31 cellular contexts compared by ENCODE assay signal in the genomic region with DNA sequence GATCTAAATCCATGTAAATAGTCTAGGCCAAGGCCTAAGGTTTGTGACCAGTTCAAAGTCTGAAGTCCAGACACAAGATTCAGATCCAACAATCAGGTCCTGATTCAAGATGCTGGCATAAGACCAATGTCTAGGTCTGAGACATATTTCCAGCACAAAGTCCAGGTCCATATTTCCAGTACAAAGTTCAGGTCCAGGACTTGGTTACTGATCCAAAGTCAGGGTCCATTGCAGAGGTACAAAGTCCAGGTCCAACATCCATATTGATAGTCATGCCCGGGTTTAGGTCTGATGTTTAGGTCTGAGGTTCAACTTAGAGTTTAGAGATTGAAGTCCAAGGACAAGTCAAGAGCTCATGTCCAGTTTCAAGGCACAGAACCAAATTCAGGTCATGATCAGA. TPM values are rescaled to one million over a fixed set of nuclear protein-coding genes. Genes with fewer than 3 reads are reported as not detected.
"Had no signal": no experiment of that assay in that cellular context is flagged by ENCODE, and none has a peak within 500 bp of the region (broad histone marks: within the 10 kb centered on the region; RNA-seq: fewer than 3 reads in every experiment).

No MANE protein-coding gene starts in this region.

- DNase-seq: stimulated activated CD4-positive, alpha-beta T cell treated with anti-CD3 and anti-CD28 coated beads, Interleukin-2, amount 100 ng/mL, for 48 hours; stimulated activated CD4-positive, alpha-beta T cell treated with anti-CD3 and anti-CD28 coated beads, Interleukin-4, amount 100 ng/mL, for 1 hour; stimulated activated CD4-positive, alpha-beta T cell treated with anti-CD3 and anti-CD28 coated beads, Interleukin-4, amount 100 ng/mL, for 24 hours; stimulated activated CD4-positive, alpha-beta T cell treated with anti-CD3 and anti-CD28 coated beads, Interleukin-4, amount 100 ng/mL, for 4 hours; stimulated activated CD8-positive, alpha-beta memory T cell treated with anti-CD3 and anti-CD28 coated beads, Interleukin-4, amount 100 ng/mL, for 48 hours; stimulated activated naive B cell treated with anti-CD40 and anti-IgM and Interleukin-4, amounts not matched to agents 10 μg/mL and 1 μg/mL and 100 μg/mL, for 72 hours; stimulated activated naive CD4-positive, alpha-beta T cell; stimulated activated naive CD4-positive, alpha-beta T cell treated with Interleukin-2 at 50 U/mL for 16 hours; stimulated activated naive CD8-positive, alpha-beta T cell treated with anti-CD3 and anti-CD28 coated beads, Interleukin-15, amount 100 ng/mL, for 72 hours; stimulated activated naive CD8-positive, alpha-beta T cell treated with anti-CD3 and anti-CD28 coated beads, Interleukin-15, Interleukin-2, amounts not matched to agents 100 U/mL and 50 U/mL, for 24 hours; stomach; substantia nigra; testis; thyroid gland; tibial artery; transverse colon; trophoblast cell; upper lobe of left lung; upper lobe of right lung; uterus had no signal

- H3K27me3 ChIP-seq: stomach, suprapubic skin, testis, thyroid gland, tibial artery, tibial nerve, transverse colon, upper lobe of left lung, upper lobe of right lung, uterus, vagina had no signal

- H3K4me3 ChIP-seq: stomach, suprapubic skin, testis, thoracic aorta, thyroid gland, tibial artery, tibial nerve, transverse colon, upper lobe of left lung, upper lobe of right lung, uterus, vagina had no signal

- H3K4me1 ChIP-seq: stomach, suprapubic skin, testis, thyroid gland, tibial artery, tibial nerve, transverse colon, upper lobe of left lung, upper lobe of right lung, uterus, vagina had no signal

- H3K27ac ChIP-seq: stomach, suprapubic skin, testis, thoracic aorta, thyroid gland, tibial artery, tibial nerve, transverse colon, upper lobe of left lung, upper lobe of right lung, uterus, vagina had no signal

- FAIRE-seq: urothelium cell line had no signal

- H3K36me3 ChIP-seq: stomach, suprapubic skin, thoracic aorta, thyroid gland, tibial artery, tibial nerve, transverse colon, upper lobe of left lung, upper lobe of right lung, uterus, vagina had no signal

- H3K9me3 ChIP-seq: stomach, suprapubic skin, testis, thoracic aorta, thyroid gland, tibial artery, tibial nerve, transverse colon, upper lobe of left lung, upper lobe of right lung, uterus, vagina had no signal

- ATAC-seq: stimulated activated effector memory CD8-positive, alpha-beta T cell treated with anti-CD3 and anti-CD28 coated beads, Interleukin-12 subunit alpha, Interleukin-12 subunit beta, amount 100 ng/mL, for 72 hours; stimulated activated memory B cell treated with anti-CD40 and anti-IgM and Interleukin-4, amounts not matched to agents 10 μg/mL and 1 μg/mL and 100 μg/mL, for 72 hours; stimulated activated naive B cell treated with anti-CD40 and anti-IgM and Interleukin-4, amounts not matched to agents 10 μg/mL and 1 μg/mL and 100 μg/mL, for 72 hours; stimulated activated naive CD8-positive, alpha-beta T cell treated with anti-CD3 and anti-CD28 coated beads, Interleukin-15, amount 100 ng/mL, for 72 hours; stimulated activated naive CD8-positive, alpha-beta T cell treated with anti-CD3 and anti-CD28 coated beads, Interleukin-15, Interleukin-2, amounts not matched to agents 100 U/mL and 50 U/mL, for 24 hours; upper lobe of right lung had no signal

RNA-seq across cellular contexts. Expression of a gene that starts 52.7 kb away (rescaled TPM):
- total RNA-seq: stomach, subcutaneous adipose tissue, suprapubic skin, temporal lobe, thoracic aorta, thyroid gland, tibial nerve, transverse colon, upper lobe of left lung, upper lobe of right lung, ureter, urinary bladder, uterus, vagina had no signal
- polyA plus RNA-seq: stomach, urinary bladder had no signal
